ENCODE assay signal across 1 cellular context in the genomic region with DNA sequence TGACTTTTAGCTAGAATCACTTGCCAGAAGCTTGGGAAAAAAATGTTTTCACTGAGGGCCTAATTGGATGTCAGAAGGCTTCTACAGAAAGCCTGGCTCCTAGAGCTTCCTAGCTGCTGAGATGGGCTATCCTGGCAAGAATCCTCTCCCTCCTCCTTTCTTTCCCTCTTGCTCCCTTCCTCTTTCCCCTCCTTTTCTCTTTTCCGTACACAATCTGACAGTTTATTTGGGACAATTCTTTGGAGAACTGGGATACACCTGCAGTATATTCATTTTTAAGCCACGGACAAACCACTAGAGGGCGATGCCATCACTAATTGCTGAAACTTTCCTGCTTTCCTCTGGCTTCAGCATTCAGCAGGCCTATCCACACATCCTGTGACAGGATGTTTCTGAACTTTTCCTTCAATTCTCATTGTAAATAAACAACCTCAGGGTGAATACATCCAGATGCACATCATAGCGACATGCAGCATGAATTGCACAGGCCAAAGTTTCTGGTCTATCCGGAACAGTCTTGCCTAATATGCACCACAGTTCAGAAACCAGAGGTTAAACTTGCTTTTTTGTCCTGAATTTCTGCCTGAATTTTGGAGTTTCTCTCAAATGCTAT.
TF ChIP-seq lines count a peak whose summit lies in the region.

No MANE protein-coding gene starts in this region.

TF ChIP-seq in HepG2, 621 proteins besides CTCF, POLR2A, EP300 and RAD21 (continued from another document):
- TF ChIP-seq, protein P1, sequence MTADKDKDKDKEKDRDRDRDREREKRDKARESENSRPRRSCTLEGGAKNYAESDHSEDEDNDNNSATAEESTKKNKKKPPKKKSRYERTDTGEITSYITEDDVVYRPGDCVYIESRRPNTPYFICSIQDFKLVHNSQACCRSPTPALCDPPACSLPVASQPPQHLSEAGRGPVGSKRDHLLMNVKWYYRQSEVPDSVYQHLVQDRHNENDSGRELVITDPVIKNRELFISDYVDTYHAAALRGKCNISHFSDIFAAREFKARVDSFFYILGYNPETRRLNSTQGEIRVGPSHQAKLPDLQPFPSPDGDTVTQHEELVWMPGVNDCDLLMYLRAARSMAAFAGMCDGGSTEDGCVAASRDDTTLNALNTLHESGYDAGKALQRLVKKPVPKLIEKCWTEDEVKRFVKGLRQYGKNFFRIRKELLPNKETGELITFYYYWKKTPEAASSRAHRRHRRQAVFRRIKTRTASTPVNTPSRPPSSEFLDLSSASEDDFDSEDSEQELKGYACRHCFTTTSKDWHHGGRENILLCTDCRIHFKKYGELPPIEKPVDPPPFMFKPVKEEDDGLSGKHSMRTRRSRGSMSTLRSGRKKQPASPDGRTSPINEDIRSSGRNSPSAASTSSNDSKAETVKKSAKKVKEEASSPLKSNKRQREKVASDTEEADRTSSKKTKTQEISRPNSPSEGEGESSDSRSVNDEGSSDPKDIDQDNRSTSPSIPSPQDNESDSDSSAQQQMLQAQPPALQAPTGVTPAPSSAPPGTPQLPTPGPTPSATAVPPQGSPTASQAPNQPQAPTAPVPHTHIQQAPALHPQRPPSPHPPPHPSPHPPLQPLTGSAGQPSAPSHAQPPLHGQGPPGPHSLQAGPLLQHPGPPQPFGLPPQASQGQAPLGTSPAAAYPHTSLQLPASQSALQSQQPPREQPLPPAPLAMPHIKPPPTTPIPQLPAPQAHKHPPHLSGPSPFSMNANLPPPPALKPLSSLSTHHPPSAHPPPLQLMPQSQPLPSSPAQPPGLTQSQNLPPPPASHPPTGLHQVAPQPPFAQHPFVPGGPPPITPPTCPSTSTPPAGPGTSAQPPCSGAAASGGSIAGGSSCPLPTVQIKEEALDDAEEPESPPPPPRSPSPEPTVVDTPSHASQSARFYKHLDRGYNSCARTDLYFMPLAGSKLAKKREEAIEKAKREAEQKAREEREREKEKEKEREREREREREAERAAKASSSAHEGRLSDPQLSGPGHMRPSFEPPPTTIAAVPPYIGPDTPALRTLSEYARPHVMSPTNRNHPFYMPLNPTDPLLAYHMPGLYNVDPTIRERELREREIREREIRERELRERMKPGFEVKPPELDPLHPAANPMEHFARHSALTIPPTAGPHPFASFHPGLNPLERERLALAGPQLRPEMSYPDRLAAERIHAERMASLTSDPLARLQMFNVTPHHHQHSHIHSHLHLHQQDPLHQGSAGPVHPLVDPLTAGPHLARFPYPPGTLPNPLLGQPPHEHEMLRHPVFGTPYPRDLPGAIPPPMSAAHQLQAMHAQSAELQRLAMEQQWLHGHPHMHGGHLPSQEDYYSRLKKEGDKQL (CRISPR knock-in tag; IDR thresholded peaks at IDR 0.05; ENCODE audit: low read depth), result peak; percentile 53
- TF ChIP-seq ZNF496 (CRISPR knock-in tag; IDR thresholded peaks at IDR 0.05; ENCODE audit: insufficient replicate concordance), result no peak
- TF ChIP-seq, protein P2, sequence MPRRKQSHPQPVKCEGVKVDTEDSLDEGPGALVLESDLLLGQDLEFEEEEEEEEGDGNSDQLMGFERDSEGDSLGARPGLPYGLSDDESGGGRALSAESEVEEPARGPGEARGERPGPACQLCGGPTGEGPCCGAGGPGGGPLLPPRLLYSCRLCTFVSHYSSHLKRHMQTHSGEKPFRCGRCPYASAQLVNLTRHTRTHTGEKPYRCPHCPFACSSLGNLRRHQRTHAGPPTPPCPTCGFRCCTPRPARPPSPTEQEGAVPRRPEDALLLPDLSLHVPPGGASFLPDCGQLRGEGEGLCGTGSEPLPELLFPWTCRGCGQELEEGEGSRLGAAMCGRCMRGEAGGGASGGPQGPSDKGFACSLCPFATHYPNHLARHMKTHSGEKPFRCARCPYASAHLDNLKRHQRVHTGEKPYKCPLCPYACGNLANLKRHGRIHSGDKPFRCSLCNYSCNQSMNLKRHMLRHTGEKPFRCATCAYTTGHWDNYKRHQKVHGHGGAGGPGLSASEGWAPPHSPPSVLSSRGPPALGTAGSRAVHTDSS (CRISPR knock-in tag; conservative IDR thresholded peaks at IDR 0.05), result no peak
- TF ChIP-seq ZNF629 (CRISPR knock-in tag; conservative IDR thresholded peaks at IDR 0.05), result no peak
- TF ChIP-seq FOXP1 (IDR thresholded peaks at IDR 0.05), result 0 out of 2 replicates have a peak, but pooled peaks have one; percentile 40
- peak; percentile 95 for TF ChIP-seq FOXP1 (CRISPR knock-in tag; IDR thresholded peaks at IDR 0.05)
- TF ChIP-seq RARA (CRISPR knock-in tag; IDR thresholded peaks at IDR 0.05), result peak; percentile 78
- TF ChIP-seq WIZ (CRISPR knock-in tag; IDR thresholded peaks at IDR 0.05), result no peak
- no peak for TF ChIP-seq ZEB1 (IDR thresholded peaks at IDR 0.05; ENCODE audit: insufficient replicate concordance, low read depth)
- no peak for TF ChIP-seq RFX5 (IDR thresholded peaks at IDR 0.05; ENCODE audit: low read depth, low read length)
- TF ChIP-seq ZNF75D (CRISPR knock-in tag; IDR thresholded peaks at IDR 0.05; ENCODE audit: borderline replicate concordance), result no peak
- TF ChIP-seq ZNF615 (CRISPR knock-in tag; IDR thresholded peaks at IDR 0.05; ENCODE audit: borderline replicate concordance), result no peak
- no peak for TF ChIP-seq SPEN (CRISPR knock-in tag; IDR thresholded peaks at IDR 0.05; ENCODE audit: low read depth)
- no peak for TF ChIP-seq ZNF256 (CRISPR knock-in tag; conservative IDR thresholded peaks at IDR 0.05)
- TF ChIP-seq ZNF552 (CRISPR knock-in tag; IDR thresholded peaks at IDR 0.05; ENCODE audit: borderline replicate concordance), result no peak
